Comparison of ENCODE assay signal across 18 cellular contexts in the genomic region with DNA sequence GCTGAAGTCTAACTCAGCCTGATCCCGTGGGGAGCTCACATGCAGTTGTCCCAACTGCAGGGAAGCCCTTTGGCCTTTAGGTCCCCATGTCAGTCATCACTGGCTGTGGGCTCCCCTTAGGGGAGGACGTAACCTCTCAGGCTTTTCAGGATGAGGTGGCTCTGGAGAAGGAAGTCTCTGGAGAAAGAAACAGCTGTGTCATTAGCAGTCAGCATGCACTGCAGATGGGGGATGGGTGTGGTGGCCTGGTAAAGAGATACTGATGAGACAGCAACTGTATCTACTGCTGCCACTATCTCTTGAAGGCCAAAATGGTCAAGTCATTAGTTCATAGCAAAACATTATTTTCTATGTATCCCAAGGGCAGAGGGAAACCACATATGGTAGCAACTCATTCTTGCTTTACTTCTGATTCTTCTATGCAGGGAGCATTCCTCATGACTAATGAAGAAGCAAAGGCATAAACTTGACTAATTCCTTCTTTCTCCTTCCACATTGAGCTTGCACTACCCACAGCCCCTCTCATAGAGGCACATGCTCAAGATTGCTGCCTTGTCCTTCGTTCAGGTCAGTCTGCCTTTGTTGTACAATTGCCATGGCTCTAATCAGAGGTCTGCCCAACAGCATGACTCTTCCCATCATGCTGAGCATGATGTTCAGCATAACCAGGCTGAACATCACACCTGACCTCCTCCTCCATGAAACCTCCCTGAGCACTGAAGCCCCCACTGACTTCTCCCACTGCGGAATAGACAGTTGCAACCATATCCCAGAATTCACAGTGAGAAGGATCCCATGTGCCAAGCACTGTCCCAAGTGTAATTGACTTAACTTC. TPM values are rescaled to one million over a fixed set of nuclear protein-coding genes. Genes with fewer than 3 reads are reported as not detected.
A peak's percentile ranks its signal among the peaks of the same experiment; 100 is the strongest.
DNase-seq lines count a peak whose midpoint lies in the region; ATAC-seq and TF ChIP-seq lines count a peak whose summit lies in the region.
"Had no signal": no experiment of that assay in that cellular context is flagged by ENCODE, and none has a peak within 500 bp of the region (broad histone marks: within the 10 kb centered on the region; RNA-seq: fewer than 3 reads in every experiment).

No MANE protein-coding gene starts in this region.

- DNase-seq in AG08396 (ENCODE audit: low spot score) = peak; percentile 15
- DNase-seq in GM03348 (ENCODE audit: low spot score) = peak; percentile 12
- peak; percentile 25 to 48 for DNase-seq in PC-9
- DNase-seq in fibroblast of peridontal ligament (ENCODE audit: extremely low read depth) = peak; percentile 18
- no peak for DNase-seq in SKM-1 (lab: John Stamatoyannopoulos, UW; ENCODE audit: unreplicated experiment)
- DNase-seq in effector memory CD4-positive, alpha-beta T cell = no peak
- DNase-seq in colonic mucosa = no peak
- DNase-seq: activated CD4-positive, alpha-beta T cell treated with anti-CD3 and anti-CD28 coated beads for 48 hours; activated T-cell treated with anti-CD3 and anti-CD28 coated beads, Interleukin-2, amount 50 U/mL, for 72 hours; aorta; CD4-positive, CD25-positive, alpha-beta regulatory T cell; left ventricle myocardium superior; NCI-H1694 treated with DMSO at 0.1 percent for 48 hours; stimulated activated CD4-positive, alpha-beta T cell treated with anti-CD3 and anti-CD28 coated beads, Interleukin-2, amount 100 ng/mL, for 48 hours; SW 1271 had no signal

- H3K4me1 ChIP-seq in PC-9 (replicated peaks; ENCODE audit: insufficient read depth) (peaks cover 29% of the 10 kb centered on the region), gastroesophageal sphincter (no peaks in the 10 kb centered on the region), colonic mucosa (no peaks in the 10 kb centered on the region)
- no peaks in the 10 kb centered on the region for H3K4me1 ChIP-seq in effector memory CD4-positive, alpha-beta T cell (ENCODE audit: control insufficient read depth, insufficient read depth, low read length, poor library complexity, severe bottlenecking)

- H3K9me2 ChIP-seq in PC-9 (ENCODE audit: insufficient read depth) = no peaks in the 10 kb centered on the region

- peak overlapping the region; percentile 83 for H3K27ac ChIP-seq in PC-9
- no peak overlapping the region for H3K27ac ChIP-seq in gastroesophageal sphincter
- no peak overlapping the region for H3K27ac ChIP-seq in effector memory CD4-positive, alpha-beta T cell (ENCODE audit: insufficient read depth, low read length, poor library complexity, severe bottlenecking)
- no peak overlapping the region for H3K27ac ChIP-seq in colonic mucosa

- CTCF ChIA-PET in PC-9 (lab: Charles Lee) = no interaction called here

- BruUV-seq in PC-9 (replicated peaks; lab: Mats Ljungman, UMichigan) = no TSS peak

- H3K4me3 ChIP-seq in PC-9 (no peak overlapping the region), gastroesophageal sphincter (no peak overlapping the region), colonic mucosa (no peak overlapping the region)
- H3K4me3 ChIP-seq in effector memory CD4-positive, alpha-beta T cell (ENCODE audit: insufficient read depth, low read depth, low read length, poor library complexity, severe bottlenecking) = no peak overlapping the region

- H3F3A ChIP-seq in PC-9 (ENCODE audit: insufficient read depth, low read depth) = peaks cover 20% of the 10 kb centered on the region

- H3K79me2 ChIP-seq in PC-9 (ENCODE audit: low read depth) = no peaks in the 10 kb centered on the region

- TF ChIP-seq EP300 in gastroesophageal sphincter (IDR thresholded peaks at IDR 0.05) = no peak

- H3K9ac ChIP-seq in colonic mucosa (ENCODE audit: low read depth in 2 of 2, low read length in 2 of 2) = no peak overlapping the region

- TF ChIP-seq CTCF in PC-9 (conservative IDR thresholded peaks at IDR 0.05) = no peak
- no peak for TF ChIP-seq CTCF in gastroesophageal sphincter (IDR thresholded peaks at IDR 0.05)
- TF ChIP-seq CTCF in colonic mucosa (IDR thresholded peaks at IDR 0.05) = no peak

- no peaks in the 10 kb centered on the region for H3K27me3 ChIP-seq in PC-9 (ENCODE audit: insufficient read depth, low read depth)
- no peaks in the 10 kb centered on the region for H3K27me3 ChIP-seq in gastroesophageal sphincter
- peaks cover 3% of the 10 kb centered on the region for H3K27me3 ChIP-seq in effector memory CD4-positive, alpha-beta T cell (replicated peaks; ENCODE audit: control insufficient read depth, insufficient read depth, low read length, poor library complexity, severe bottlenecking)
- H3K27me3 ChIP-seq in colonic mucosa = no peaks in the 10 kb centered on the region

- POLR2A ChIA-PET in PC-9 (lab: Charles Lee; ENCODE audit: unreplicated experiment) = no interaction called here

- TF ChIP-seq POLR2A in gastroesophageal sphincter (IDR thresholded peaks at IDR 0.05) = no peak

- H3K9me3 ChIP-seq in PC-9 (ENCODE audit: insufficient read depth, low read depth) (peaks cover 20% of the 10 kb centered on the region), gastroesophageal sphincter (peaks cover 0 to 17% (median 0%) of the 10 kb centered on the region in 3 donors), colonic mucosa (no peaks in the 10 kb centered on the region)
- H3K9me3 ChIP-seq in effector memory CD4-positive, alpha-beta T cell (ENCODE audit: control insufficient read depth, low read length) = no peaks in the 10 kb centered on the region

- no peak overlapping the region for H2AFZ ChIP-seq in PC-9

- H3K4me2 ChIP-seq in PC-9 = peak overlapping the region; percentile 65

- ATAC-seq in gastroesophageal sphincter = no peak
- ATAC-seq: activated T-cell treated with anti-CD3 and anti-CD28 coated beads, Interleukin-2, amount 50 U/mL, for 72 hours; left ventricle myocardium superior; natural killer cell treated with Interleukin-12 subunit alpha and Interleukin-12 subunit beta and Interleukin-15 and Interleukin-18, amount 100 ng/mL, for 72 hours; stimulated activated memory B cell treated with anti-CD40 and anti-IgM and Interleukin-4, amounts not matched to agents 10 μg/mL and 1 μg/mL and 100 μg/mL, for 72 hours had no signal

- intact Hi-C loops in PC-9 (cut with micrococcal nuclease; ENCODE audit: unreplicated experiment) (no loop called here), colonic mucosa (cut with DNase I) (no loop called here)

- no peaks in the 10 kb centered on the region for H4K20me1 ChIP-seq in PC-9 (ENCODE audit: insufficient read depth)

- H3K36me3 ChIP-seq in PC-9 (ENCODE audit: low read depth) (no peaks in the 10 kb centered on the region), gastroesophageal sphincter (no peaks in the 10 kb centered on the region), colonic mucosa (no peaks in the 10 kb centered on the region)
- no peaks in the 10 kb centered on the region for H3K36me3 ChIP-seq in effector memory CD4-positive, alpha-beta T cell (ENCODE audit: control insufficient read depth, insufficient read depth, low read length)

- 60 to 94% methylated on average over 2 to 4 of the region's 4 CpGs for WGBS in gastroesophageal sphincter (ENCODE audit: low coverage in 1 of 2), 2 donors

RNA-seq across cellular contexts. Expression of a gene that starts 47.8 kb away (rescaled TPM):
- total RNA-seq in PC-9 (2021) = 7.5 and 11.9 TPM in 2 replicates
- total RNA-seq in gastroesophageal sphincter = 1 to 10 TPM; 3.1 to 8.5 (median 5.3) TPM
- 1 to 10 TPM; 2.3 to 8.2 TPM for total RNA-seq in colonic mucosa
- total RNA-seq: activated T-cell treated with anti-CD3 and anti-CD28 coated beads, Interleukin-2, amount 50 U/mL, for 72 hours had no signal

Comparison
In these comparisons a context has a peak if more than half of its experiments do, and no peak if none do; other contexts are left out.
1. DNase-seq: peak in AG08396 (single experiment), GM03348 (single experiment), PC-9 (2 of 2) and fibroblast of peridontal ligament (single experiment); none in SKM-1 (single experiment), effector memory CD4-positive, alpha-beta T cell (0 of 3) and colonic mucosa (single experiment).